ENCODE assay signal across 17 cellular contexts in genomic region chr10:61870521-61870895, GRCh38.
"Had no signal": no experiment of that assay in that cellular context is flagged by ENCODE, and none has a peak within 500 bp of the region (broad histone marks: within the 10 kb centered on the region; RNA-seq: fewer than 3 reads in every experiment).

No MANE protein-coding gene starts in this region.

- H3K4me3 ChIP-seq: upper lobe of left lung had no signal

- H3K4me3 Mint-ChIP-seq: activated CD4-positive, alpha-beta T cell treated with anti-CD3 and anti-CD28 coated beads, Interleukin-2, amount 10 ng/mL, durations not matched to agents 7 days and 5 days; activated naive CD4-positive, alpha-beta T cell treated with anti-CD3 and anti-CD28 coated beads, Interleukin-2, amount 10 ng/mL, durations not matched to agents 7 days and 5 days; activated naive CD8-positive, alpha-beta T cell treated with anti-CD3 and anti-CD28 coated beads, Interleukin-2, amount 50 U/mL, for 24 hours; naive thymus-derived CD8-positive, alpha-beta T cell; stimulated activated naive CD8-positive, alpha-beta T cell treated with anti-CD3 and anti-CD28 coated beads, Interleukin-15, amount 100 ng/mL, for 72 hours; T-cell had no signal

- H3K27ac Mint-ChIP-seq: activated CD4-positive, alpha-beta T cell treated with anti-CD3 and anti-CD28 coated beads, Interleukin-2, amount 10 ng/mL, durations not matched to agents 7 days and 5 days; activated naive CD4-positive, alpha-beta T cell treated with anti-CD3 and anti-CD28 coated beads, Interleukin-2, amount 10 ng/mL, durations not matched to agents 7 days and 5 days; activated naive CD8-positive, alpha-beta T cell treated with anti-CD3 and anti-CD28 coated beads, Interleukin-2, amount 50 U/mL, for 24 hours; naive thymus-derived CD8-positive, alpha-beta T cell; stimulated activated naive CD8-positive, alpha-beta T cell treated with anti-CD3 and anti-CD28 coated beads, Interleukin-15, amount 100 ng/mL, for 72 hours; T-cell had no signal

- H3K36me3 Mint-ChIP-seq: activated naive CD4-positive, alpha-beta T cell treated with anti-CD3 and anti-CD28 coated beads, Interleukin-2, amount 10 ng/mL, durations not matched to agents 7 days and 5 days; naive thymus-derived CD8-positive, alpha-beta T cell; T-cell had no signal

- H3K9me3 ChIP-seq: breast epithelium, heart right ventricle, neutrophil, upper lobe of left lung had no signal

- H3K9me3 Mint-ChIP-seq: activated naive CD4-positive, alpha-beta T cell treated with anti-CD3 and anti-CD28 coated beads, Interleukin-2, amount 10 ng/mL, durations not matched to agents 7 days and 5 days; activated naive CD8-positive, alpha-beta T cell treated with anti-CD3 and anti-CD28 coated beads, Interleukin-2, amount 50 U/mL, for 24 hours; naive thymus-derived CD8-positive, alpha-beta T cell; stimulated activated naive CD8-positive, alpha-beta T cell treated with anti-CD3 and anti-CD28 coated beads, Interleukin-15, amount 100 ng/mL, for 72 hours; T-cell had no signal

- ATAC-seq: activated naive CD8-positive, alpha-beta T cell treated with anti-CD3 and anti-CD28 coated beads, Interleukin-2, amount 50 U/mL, for 24 hours; heart right ventricle; left ventricle myocardium superior; naive thymus-derived CD8-positive, alpha-beta T cell; stimulated activated naive CD8-positive, alpha-beta T cell treated with anti-CD3 and anti-CD28 coated beads, Interleukin-15, amount 100 ng/mL, for 72 hours; T-cell had no signal

- H3K36me3 ChIP-seq: breast epithelium, heart right ventricle, neutrophil, upper lobe of left lung had no signal

- H3K4me1 ChIP-seq: breast epithelium had no signal

- H3K27me3 ChIP-seq: breast epithelium, upper lobe of left lung had no signal

- DNase-seq: activated CD4-positive, alpha-beta T cell treated with anti-CD3 and anti-CD28 coated beads, Interleukin-2, amount 10 ng/mL, durations not matched to agents 7 days and 5 days; activated CD8-positive, alpha-beta memory T cell treated with anti-CD3 and anti-CD28 coated beads for 24 hours; activated CD8-positive, alpha-beta memory T cell treated with anti-CD3 and anti-CD28 coated beads, Interleukin-2, amount 50 U/mL, for 48 hours; activated effector memory CD4-positive, alpha-beta T cell treated with Interleukin-2 at 50 U/mL for 16 hours; activated naive CD4-positive, alpha-beta T cell treated with anti-CD3 and anti-CD28 coated beads, Interleukin-2, amount 10 ng/mL, durations not matched to agents 7 days and 5 days; activated naive CD8-positive, alpha-beta T cell treated with anti-CD3 and anti-CD28 coated beads, Interleukin-2, amount 50 U/mL, for 24 hours; activated T-cell treated with anti-CD3 and anti-CD28 coated beads, Interleukin-2, amount 50 U/mL, for 48 hours; aorta; cortex of kidney; heart right ventricle; left ventricle myocardium superior; naive thymus-derived CD8-positive, alpha-beta T cell; stimulated activated naive CD8-positive, alpha-beta T cell treated with anti-CD3 and anti-CD28 coated beads, Interleukin-15, amount 100 ng/mL, for 72 hours; T-cell; upper lobe of left lung had no signal

- H3K27ac ChIP-seq: breast epithelium, neutrophil, upper lobe of left lung had no signal
